ENCODE assay signal across 28 cellular contexts in the genomic region with DNA sequence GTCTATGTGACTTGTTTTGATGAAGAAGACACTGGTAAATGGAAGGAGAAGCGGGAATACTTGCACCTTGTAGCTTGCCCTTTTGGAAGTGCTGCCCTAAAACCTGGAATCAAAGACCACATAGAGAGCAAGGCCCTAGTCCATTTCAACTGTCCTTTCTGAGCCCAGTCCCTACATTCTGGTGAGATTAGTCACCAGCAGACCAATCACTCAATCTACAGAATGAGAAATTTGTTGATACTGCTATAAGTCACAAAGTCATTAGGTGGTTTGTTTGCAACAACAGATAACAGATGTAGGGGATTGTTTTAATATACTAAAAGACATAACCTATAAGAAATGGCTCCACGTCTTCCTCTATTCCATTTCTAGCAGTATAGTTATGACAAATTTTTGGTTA. TPM values are rescaled to one million over a fixed set of nuclear protein-coding genes. Genes with fewer than 3 reads are reported as not detected.
A peak's percentile ranks its signal among the peaks of the same experiment; 100 is the strongest.
DNase-seq lines count a peak whose midpoint lies in the region; ATAC-seq lines count a peak whose summit lies in the region.
"Had no signal": no experiment of that assay in that cellular context is flagged by ENCODE, and none has a peak within 500 bp of the region (broad histone marks: within the 10 kb centered on the region; RNA-seq: fewer than 3 reads in every experiment).

No MANE protein-coding gene starts in this region.

- no peaks in the 10 kb centered on the region for H3K27me3 ChIP-seq in naive thymus-derived CD4-positive, alpha-beta T cell (ENCODE audit: control insufficient read depth in 2 of 2, insufficient read depth in 2 of 2, low read length in 2 of 2)
- H3K27me3 ChIP-seq: BLaER1, cardiac muscle cell, dorsolateral prefrontal cortex, esophagus squamous epithelium, MG63 had no signal

- intact Hi-C loops in naive thymus-derived CD4-positive, alpha-beta T cell (cut with micrococcal nuclease), result loop anchor here in 1 of 2 donors (2.0 kb wide), 2 partner anchors 14 to 34 kb away; a partner anchor contains a TSS

- no peak overlapping the region for H3K4me3 Mint-ChIP-seq in activated T-cell treated with anti-CD3 and anti-CD28 coated beads, Interleukin-2, amount 50 U/mL, for 24 hours
- H3K4me3 Mint-ChIP-seq in immature natural killer cell, result no peak overlapping the region
- H3K4me3 Mint-ChIP-seq in naive thymus-derived CD4-positive, alpha-beta T cell, result peak overlapping the region in 3 of 10 donors; percentile 0 to 50 (median 2)
- H3K4me3 Mint-ChIP-seq: activated CD8-positive, alpha-beta T cell treated with anti-CD3 and anti-CD28 coated beads for 36 hours; activated naive CD8-positive, alpha-beta T cell treated with anti-CD3 and anti-CD28 coated beads, Interleukin-2, amount 50 U/mL, for 24 hours; activated T-helper 1 cell treated with anti-CD3 and anti-CD28 coated beads, Interleukin-12 subunit alpha, Interleukin-12 subunit beta, Interleukin-2, Interleukin-4 antibody, amounts not matched to agents 30 ng/mL and 10 ng/mL and 1 ng/mL, durations not matched to agents 14 hours and 24 hours and 36 hours; natural killer cell had no signal

- POLR2A ChIA-PET in naive thymus-derived CD4-positive, alpha-beta T cell (lab: Charles Lee), result no interaction called here

- H3K36me3 Mint-ChIP-seq in activated T-cell treated with anti-CD3 and anti-CD28 coated beads, Interleukin-2, amount 50 U/mL, for 24 hours (ENCODE audit: low read depth), result peaks cover 13% of the 10 kb centered on the region
- H3K36me3 Mint-ChIP-seq in immature natural killer cell, result no peaks in the 10 kb centered on the region
- peaks cover 0 to 23% (median 8%) of the 10 kb centered on the region in 5 donors for H3K36me3 Mint-ChIP-seq in naive thymus-derived CD4-positive, alpha-beta T cell
- H3K36me3 Mint-ChIP-seq: natural killer cell had no signal

- no peak overlapping the region for H3K4me3 ChIP-seq in naive thymus-derived CD4-positive, alpha-beta T cell (ENCODE audit: low read length)
- H3K4me3 ChIP-seq: BLaER1, cardiac muscle cell, dorsolateral prefrontal cortex, esophagus squamous epithelium, MG63, psoas muscle had no signal

- H3K36me3 ChIP-seq in naive thymus-derived CD4-positive, alpha-beta T cell (ENCODE audit: control insufficient read depth in 2 of 3, insufficient read depth in 3 of 3, low read length in 3 of 3), result no peaks in the 10 kb centered on the region
- H3K36me3 ChIP-seq: cardiac muscle cell, esophagus squamous epithelium, MG63, WERI-Rb-1 had no signal

- peak overlapping the region; percentile 22 for H3K27ac Mint-ChIP-seq in activated T-cell treated with anti-CD3 and anti-CD28 coated beads, Interleukin-2, amount 50 U/mL, for 24 hours
- no peak overlapping the region for H3K27ac Mint-ChIP-seq in immature natural killer cell
- H3K27ac Mint-ChIP-seq in naive thymus-derived CD4-positive, alpha-beta T cell, result peak overlapping the region in 1 of 9 donors; percentile 8
- H3K27ac Mint-ChIP-seq: activated CD8-positive, alpha-beta T cell treated with anti-CD3 and anti-CD28 coated beads for 36 hours; activated T-helper 1 cell treated with anti-CD3 and anti-CD28 coated beads, Interleukin-12 subunit alpha, Interleukin-12 subunit beta, Interleukin-2, Interleukin-4 antibody, amounts not matched to agents 30 ng/mL and 10 ng/mL and 1 ng/mL, durations not matched to agents 14 hours and 24 hours and 36 hours; natural killer cell had no signal

- H3K27me3 Mint-ChIP-seq in activated T-cell treated with anti-CD3 and anti-CD28 coated beads, Interleukin-2, amount 50 U/mL, for 24 hours, result no peaks in the 10 kb centered on the region
- H3K27me3 Mint-ChIP-seq in immature natural killer cell (ENCODE audit: low read depth in 3 of 3), result peaks cover 0 to 1% (median 0%) of the 10 kb centered on the region in 3 donors
- no peaks in the 10 kb centered on the region for H3K27me3 Mint-ChIP-seq in naive thymus-derived CD4-positive, alpha-beta T cell
- H3K27me3 Mint-ChIP-seq: activated CD8-positive, alpha-beta T cell treated with anti-CD3 and anti-CD28 coated beads for 36 hours; activated naive CD8-positive, alpha-beta T cell treated with anti-CD3 and anti-CD28 coated beads, Interleukin-2, amount 50 U/mL, for 24 hours had no signal

- H3K9me3 ChIP-seq in naive thymus-derived CD4-positive, alpha-beta T cell (ENCODE audit: control insufficient read depth in 2 of 3, low read length in 3 of 3), result no peaks in the 10 kb centered on the region
- H3K9me3 ChIP-seq: BLaER1, esophagus squamous epithelium, MG63, psoas muscle had no signal

- DNase-seq in activated T-cell treated with anti-CD3 and anti-CD28 coated beads, Interleukin-2, amount 50 U/mL, for 24 hours, result no peak
- no peak for DNase-seq in activated T-cell treated with anti-CD3 and anti-CD28 coated beads, Interleukin-2, amount 50 U/mL, for 1 hour
- peak; percentile 8 for DNase-seq in SW480 (ENCODE audit: low spot score)
- peak; percentile 36 for DNase-seq in iris pigment epithelial cell (ENCODE audit: low read depth)
- no peak for DNase-seq in OCI-M2 (lab: John Stamatoyannopoulos, UW; ENCODE audit: unreplicated experiment)
- DNase-seq in immature natural killer cell, result no peak
- DNase-seq in naive thymus-derived CD4-positive, alpha-beta T cell, result no peak
- DNase-seq in occipital lobe (lab: John Stamatoyannopoulos, UW), result no peak
- DNase-seq: 8988T; activated CD8-positive, alpha-beta T cell treated with anti-CD3 and anti-CD28 coated beads for 36 hours; activated naive CD8-positive, alpha-beta T cell treated with anti-CD3 and anti-CD28 coated beads, Interleukin-2, amount 50 U/mL, for 24 hours; dorsolateral prefrontal cortex; esophagus squamous epithelium; glutamatergic neuron; GOT3; MG63; natural killer cell; NCI-H1694; NCI-H2227 treated with DMSO at 0.1 percent for 48 hours; psoas muscle; stimulated activated CD4-positive, alpha-beta T cell treated with anti-CD3 and anti-CD28 coated beads, Interleukin-4, amount 100 ng/mL, for 4 hours; T-helper 1 cell; WERI-Rb-1 had no signal

- no peaks in the 10 kb centered on the region for H3K9me3 Mint-ChIP-seq in activated T-cell treated with anti-CD3 and anti-CD28 coated beads, Interleukin-2, amount 50 U/mL, for 24 hours
- H3K9me3 Mint-ChIP-seq in immature natural killer cell, result no peaks in the 10 kb centered on the region
- H3K9me3 Mint-ChIP-seq in naive thymus-derived CD4-positive, alpha-beta T cell, result no peaks in the 10 kb centered on the region
- H3K9me3 Mint-ChIP-seq: activated CD8-positive, alpha-beta T cell treated with anti-CD3 and anti-CD28 coated beads for 36 hours; activated naive CD8-positive, alpha-beta T cell treated with anti-CD3 and anti-CD28 coated beads, Interleukin-2, amount 50 U/mL, for 24 hours; activated T-helper 1 cell treated with anti-CD3 and anti-CD28 coated beads, Interleukin-12 subunit alpha, Interleukin-12 subunit beta, Interleukin-2, Interleukin-4 antibody, amounts not matched to agents 30 ng/mL and 10 ng/mL and 1 ng/mL, durations not matched to agents 14 hours and 24 hours and 36 hours; natural killer cell had no signal

- H3K4me1 ChIP-seq in naive thymus-derived CD4-positive, alpha-beta T cell (ENCODE audit: control insufficient read depth in 2 of 2, insufficient read depth in 2 of 2, low read length in 2 of 2), result peaks cover 0 to 33% of the 10 kb centered on the region in 2 donors

- CTCF ChIA-PET in naive thymus-derived CD4-positive, alpha-beta T cell (lab: Charles Lee), result no interaction called here

- H3K27ac ChIP-seq in naive thymus-derived CD4-positive, alpha-beta T cell (ENCODE audit: low read depth, low read length), result no peak overlapping the region
- H3K27ac ChIP-seq: BLaER1, cardiac muscle cell, dorsolateral prefrontal cortex, esophagus squamous epithelium, psoas muscle, WERI-Rb-1 had no signal

- H3K4me1 Mint-ChIP-seq in activated T-cell treated with anti-CD3 and anti-CD28 coated beads, Interleukin-2, amount 50 U/mL, for 24 hours (ENCODE audit: low read depth), result peaks cover 81% of the 10 kb centered on the region
- H3K4me1 Mint-ChIP-seq in immature natural killer cell, result peaks cover 43 to 69% of the 10 kb centered on the region in 2 donors
- peaks cover 46 to 93% (median 89%) of the 10 kb centered on the region in 7 donors for H3K4me1 Mint-ChIP-seq in naive thymus-derived CD4-positive, alpha-beta T cell

- ATAC-seq in naive thymus-derived CD4-positive, alpha-beta T cell, result no peak
- ATAC-seq: activated CD8-positive, alpha-beta T cell treated with anti-CD3 and anti-CD28 coated beads for 36 hours; natural killer cell; psoas muscle had no signal

RNA-seq across cellular contexts. Expression of a gene that starts 33.6 kb away (rescaled TPM):
- polyA plus RNA-seq in immature natural killer cell, result 1 to 10 TPM; 1.1 to 2.4 (median 1.7) TPM
- 10 to 100 TPM in 3 of 5 experiments, 1 to 10 TPM in 2; 8.3 to 15.0 (median 10.1) TPM for total RNA-seq in naive thymus-derived CD4-positive, alpha-beta T cell
- polyA plus RNA-seq in naive thymus-derived CD4-positive, alpha-beta T cell, result 1 to 10 TPM; 2.3 to 3.1 TPM
- 24.3 TPM for total RNA-seq in occipital lobe

RNA-seq across cellular contexts. Expression of a gene that starts 59.5 kb away (rescaled TPM):
- not detected for polyA plus RNA-seq in immature natural killer cell
- total RNA-seq in naive thymus-derived CD4-positive, alpha-beta T cell, result not detected
- polyA plus RNA-seq in naive thymus-derived CD4-positive, alpha-beta T cell, result under 1 TPM; 0.13 to 0.44 TPM
- total RNA-seq in occipital lobe, result not detected
- total RNA-seq: activated CD8-positive, alpha-beta T cell treated with anti-CD3 and anti-CD28 coated beads for 36 hours; activated T-helper 1 cell treated with anti-CD3 and anti-CD28 coated beads, Interleukin-12 subunit alpha, Interleukin-12 subunit beta, Interleukin-2, Interleukin-4 antibody, amounts not matched to agents 30 ng/mL and 10 ng/mL and 1 ng/mL, durations not matched to agents 14 hours and 24 hours and 36 hours; dorsolateral prefrontal cortex; esophagus squamous epithelium; lung microvascular endothelial cell; natural killer cell; temporal lobe had no signal

Comparison
In these comparisons a context has a peak if more than half of its experiments do, and no peak if none do; other contexts are left out.
1. DNase-seq: peak in SW480 (single experiment) and iris pigment epithelial cell (single experiment); none in activated T-cell treated with anti-CD3 and anti-CD28 coated beads, Interleukin-2, amount 50 U/mL, for 24 hours (single experiment), activated T-cell treated with anti-CD3 and anti-CD28 coated beads, Interleukin-2, amount 50 U/mL, for 1 hour (single experiment), OCI-M2 (single experiment), immature natural killer cell (0 of 3), naive thymus-derived CD4-positive, alpha-beta T cell (0 of 9) and occipital lobe (single experiment).